In the genomic region with DNA sequence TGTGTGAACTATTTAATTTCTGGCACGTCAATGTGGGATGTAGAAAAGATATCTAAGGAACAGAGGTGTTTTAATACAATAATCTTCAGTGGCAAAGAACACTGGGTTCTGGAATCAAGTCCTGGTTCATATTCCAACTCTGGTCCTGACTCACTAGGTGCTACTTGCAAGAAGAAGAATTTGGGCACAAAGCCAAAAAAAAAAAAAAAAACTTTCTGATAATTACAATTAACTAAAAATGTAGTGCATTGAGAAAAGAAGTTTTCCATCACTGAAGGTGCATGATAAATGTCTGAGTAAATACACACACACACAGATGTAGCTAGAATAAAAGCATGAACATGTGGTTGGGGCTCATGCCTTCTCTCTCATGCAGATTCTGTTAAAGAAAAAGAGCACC, we compare ENCODE assay signal across 26 cellular contexts.
"Had no signal": no experiment of that assay in that cellular context is flagged by ENCODE, and none has a peak within 500 bp of the region (broad histone marks: within the 10 kb centered on the region; RNA-seq: fewer than 3 reads in every experiment).

No MANE protein-coding gene starts in this region.

- H3K36me3 ChIP-seq: esophagus squamous epithelium, gastrocnemius medialis, heart right ventricle, left lung, lower lobe of right lung had no signal

- H3K27ac ChIP-seq: coronary artery, dorsolateral prefrontal cortex, epithelial cell of prostate, esophagus squamous epithelium, gastrocnemius medialis, heart right ventricle, left lung, lower lobe of right lung had no signal

- H3K4me1 ChIP-seq: esophagus squamous epithelium, gastrocnemius medialis, heart right ventricle, left lung, lower lobe of right lung had no signal

- FAIRE-seq: endothelial cell of umbilical vein, islet of Langerhans, keratinocyte had no signal

- H3K27me3 ChIP-seq: dorsolateral prefrontal cortex, esophagus squamous epithelium, gastrocnemius medialis, heart right ventricle, left lung had no signal

- H3K9me3 ChIP-seq: esophagus squamous epithelium, gastrocnemius medialis, left lung, lower lobe of right lung, mucosa of descending colon had no signal

- ATAC-seq: esophagus mucosa; gastrocnemius medialis; heart right ventricle; left cardiac atrium; left lung; left ventricle myocardium superior; lower lobe of right lung; mucosa of descending colon; naive thymus-derived CD8-positive, alpha-beta T cell had no signal

- H3K4me3 ChIP-seq: coronary artery, dorsolateral prefrontal cortex, esophagus squamous epithelium, gastrocnemius medialis, heart right ventricle, left lung, lower lobe of right lung, mucosa of descending colon had no signal

- DNase-seq: dermis blood vessel endothelial cell; dorsolateral prefrontal cortex; effector CD4-positive, alpha-beta T cell; effector memory CD4-positive, alpha-beta T cell; esophagus squamous epithelium; foreskin fibroblast; foreskin melanocyte; gastrocnemius medialis; glutamatergic neuron; head of caudate nucleus; heart right ventricle; hippocampal formation; left cardiac atrium; left lung; left ventricle myocardium superior; lower lobe of right lung; mesenchymal stem cell; mucosa of descending colon; naive B cell; naive thymus-derived CD8-positive, alpha-beta T cell had no signal
